In the genomic region with DNA sequence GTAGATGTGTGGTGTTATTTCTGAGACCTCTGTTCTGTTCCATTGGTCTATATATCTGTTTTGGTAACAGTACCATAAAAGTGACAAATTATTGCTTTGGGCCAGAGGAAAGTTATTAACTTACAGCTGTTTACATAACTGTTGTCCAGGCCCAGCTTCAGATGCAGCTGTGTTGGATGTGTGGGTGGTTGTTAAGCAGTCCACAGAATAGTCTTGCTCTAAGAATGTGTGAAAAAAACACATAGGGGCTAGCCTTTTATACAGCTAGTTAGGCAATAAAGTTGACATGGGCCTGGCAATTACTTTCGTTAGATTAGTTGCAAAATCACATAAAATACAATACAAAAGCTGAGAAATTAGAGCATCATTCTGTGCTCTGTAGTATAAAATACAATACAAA, we compare ENCODE assay signal across 26 cellular contexts. TPM values are rescaled to one million over a fixed set of nuclear protein-coding genes. Genes with fewer than 3 reads are reported as not detected.
DNase-seq lines count a peak whose midpoint lies in the region; ATAC-seq and TF ChIP-seq lines count a peak whose summit lies in the region.
"Had no signal": no experiment of that assay in that cellular context is flagged by ENCODE, and none has a peak within 500 bp of the region (broad histone marks: within the 10 kb centered on the region; RNA-seq: fewer than 3 reads in every experiment).

No MANE protein-coding gene starts in this region.

- no peak overlapping the region for H2BK5ac ChIP-seq in trophoblast cell (ENCODE audit: low read depth, low read length, poor library complexity)

- CTCF ChIA-PET in PC-3 (lab: Charles Lee), result no interaction called here

- intact Hi-C loops in left ventricle myocardium superior (cut with micrococcal nuclease), result no loop called here
- intact Hi-C loops in cardiac septum (cut with DNase I), result no loop called here
- intact Hi-C loops in PC-3 (cut with micrococcal nuclease), result no loop called here
- intact Hi-C loops in thyroid gland (cut with DNase I), result no loop called here

- H3K4ac ChIP-seq in trophoblast cell (ENCODE audit: low read depth, low read length), result no peak overlapping the region

- H2AFZ ChIP-seq in trophoblast cell (ENCODE audit: insufficient read depth, low read length, poor library complexity) (no peak overlapping the region), PC-3 (ENCODE audit: low read length) (no peak overlapping the region)
- H2AFZ ChIP-seq: neural progenitor cell had no signal

- no peaks in the 10 kb centered on the region for H3F3A ChIP-seq in PC-3 (ENCODE audit: low read length, unreplicated experiment)

- no peaks in the 10 kb centered on the region for H4K20me1 ChIP-seq in PC-3 (ENCODE audit: low read length)

- H3K27me3 ChIP-seq in trophoblast cell (ENCODE audit: insufficient read depth, low read length), result no peaks in the 10 kb centered on the region
- no peaks in the 10 kb centered on the region for H3K27me3 ChIP-seq in PC-3 (ENCODE audit: low read length)
- H3K27me3 ChIP-seq in thyroid gland, result no peaks in the 10 kb centered on the region
- H3K27me3 ChIP-seq: esophagus squamous epithelium, neural progenitor cell, SJCRH30 had no signal

- DNase-seq in left ventricle myocardium superior (no peak), cardiac septum (ENCODE audit: low spot score) (no peak), fibroblast of gingiva (ENCODE audit: low read depth) (peak; percentile 46), trophoblast cell (peak; percentile 19 to 50), PC-3 (no peak), thyroid gland (no peak), hypothalamus (lab: John Stamatoyannopoulos, UW) (no peak)
- DNase-seq: activated CD4-positive, alpha-beta T cell treated with anti-CD3 and anti-CD28 coated beads for 48 hours; activated CD8-positive, alpha-beta memory T cell treated with anti-CD3 and anti-CD28 coated beads for 24 hours; activated effector memory CD4-positive, alpha-beta T cell treated with anti-CD3 and anti-CD28 coated beads, Interleukin-2, amount 50 U/mL, for 16 hours; activated naive CD8-positive, alpha-beta T cell treated with anti-CD3 and anti-CD28 coated beads, Interleukin-2, amount 10 ng/mL, durations not matched to agents 7 days and 5 days; CD4-positive, alpha-beta T cell; esophagus squamous epithelium; hippocampal formation; left cardiac atrium; NCI-H1417; NCI-H2029; NCI-H510A treated with DMSO at 0.1 percent for 48 hours; posterior cingulate gyrus; SJCRH30; stimulated activated CD4-positive, alpha-beta T cell treated with anti-CD3 and anti-CD28 coated beads, Interleukin-15, amount 100 ng/mL, for 24 hours had no signal

- H3K4me1 ChIP-seq in trophoblast cell (ENCODE audit: control insufficient read depth in 1 of 2, insufficient read depth in 2 of 2, low read length in 2 of 2) (no peaks in the 10 kb centered on the region), PC-3 (ENCODE audit: insufficient read depth, low read length) (no peaks in the 10 kb centered on the region), thyroid gland (peaks cover 0 to 7% of the 10 kb centered on the region in 2 donors)
- H3K4me1 ChIP-seq: neural progenitor cell had no signal

- H2BK12ac ChIP-seq in trophoblast cell (ENCODE audit: low read length), result no peak overlapping the region

- no peak overlapping the region for H4K8ac ChIP-seq in trophoblast cell (ENCODE audit: low read depth, low read length)

- no peak overlapping the region for H3K18ac ChIP-seq in trophoblast cell (ENCODE audit: low read length)

- H3K9ac ChIP-seq in trophoblast cell (ENCODE audit: low read length) (no peak overlapping the region), PC-3 (ENCODE audit: low read length) (no peak overlapping the region)
- H3K9ac ChIP-seq: neural progenitor cell had no signal

- TF ChIP-seq POLR2A in thyroid gland (IDR thresholded peaks at IDR 0.05), result no peak

- H3K79me2 ChIP-seq in trophoblast cell (ENCODE audit: control insufficient read depth, insufficient read depth, low read length, poor library complexity) (no peaks in the 10 kb centered on the region), PC-3 (ENCODE audit: low read length) (no peaks in the 10 kb centered on the region)

- no TSS peak for BruUV-seq in PC-3 (replicated peaks; lab: Mats Ljungman, UMichigan)

- ATAC-seq in left ventricle myocardium superior (peak; percentile 35), PC-3 (no peak), GM19455 (IDR thresholded peaks at IDR 0.05; ENCODE audit: unreplicated experiment) (no peak)
- ATAC-seq: GM12878; stimulated activated effector memory CD8-positive, alpha-beta T cell treated with anti-CD3 and anti-CD28 coated beads, Interleukin-12 subunit alpha, Interleukin-12 subunit beta, amount 100 ng/mL, for 72 hours had no signal

- peaks cover 13 to 28% of the 10 kb centered on the region in 2 experiments for H3K36me3 ChIP-seq in trophoblast cell (ENCODE audit: control insufficient read depth in 1 of 2, insufficient read depth in 2 of 2, low read length in 2 of 2)
- peaks cover 64% of the 10 kb centered on the region for H3K36me3 ChIP-seq in PC-3 (ENCODE audit: low read depth, low read length)
- peaks cover 22 to 53% of the 10 kb centered on the region in 2 donors for H3K36me3 ChIP-seq in thyroid gland

- H3K79me1 ChIP-seq in trophoblast cell (ENCODE audit: low read length), result no peaks in the 10 kb centered on the region

- no peaks in the 10 kb centered on the region for H3K9me2 ChIP-seq in PC-3 (replicated peaks; ENCODE audit: low read length)

- no peak overlapping the region for H3K14ac ChIP-seq in trophoblast cell (ENCODE audit: low read length)

- no CpG with 5 or more reads among the region's 1 CpG for WGBS in trophoblast cell (ENCODE audit: extremely low coverage, insufficient coverage, insufficient read length)
- 92 to 98% methylated on average over 1 of the region's 1 CpG for WGBS in thyroid gland, 2 donors

- H2AK5ac ChIP-seq in trophoblast cell (ENCODE audit: low read length), result no peak overlapping the region

- POLR2A ChIA-PET in PC-3 (lab: Charles Lee; ENCODE audit: unreplicated experiment), result no interaction called here

- no peak overlapping the region for H3K4me3 ChIP-seq in trophoblast cell (ENCODE audit: low read depth, low read length)
- no peak overlapping the region for H3K4me3 ChIP-seq in PC-3 (ENCODE audit: low read length)
- no peak overlapping the region for H3K4me3 ChIP-seq in thyroid gland (replicated peaks in 1 of 3)
- H3K4me3 ChIP-seq: esophagus squamous epithelium, GM12878, HAP-1, neural progenitor cell, SJCRH30 had no signal

- H3K4me2 ChIP-seq in trophoblast cell (ENCODE audit: low read length) (no peak overlapping the region), PC-3 (ENCODE audit: low read length) (no peak overlapping the region)
- H3K4me2 ChIP-seq: neural progenitor cell had no signal

- no peak overlapping the region for H4K12ac ChIP-seq in trophoblast cell (ENCODE audit: low read depth, low read length)

- TF ChIP-seq CTCF in PC-3 (conservative IDR thresholded peaks at IDR 0.05; ENCODE audit: low read depth, low read length) (no peak), thyroid gland (IDR thresholded peaks at IDR 0.05) (no peak)

- H2BK120ac ChIP-seq in trophoblast cell (ENCODE audit: insufficient read depth, low read length, poor library complexity), result no peak overlapping the region

- no peak overlapping the region for H3K23ac ChIP-seq in trophoblast cell (ENCODE audit: low read length)

- no peak overlapping the region for H4K91ac ChIP-seq in trophoblast cell (ENCODE audit: low read depth, low read length)

- H3K9me3 ChIP-seq in trophoblast cell (ENCODE audit: insufficient read depth, low read depth, low read length) (no peaks in the 10 kb centered on the region), PC-3 (ENCODE audit: low read length) (no peaks in the 10 kb centered on the region), thyroid gland (no peaks in the 10 kb centered on the region)
- H3K9me3 ChIP-seq: esophagus squamous epithelium, HAP-1, SJCRH30 had no signal

- H3K27ac ChIP-seq in trophoblast cell (ENCODE audit: low read depth, low read length), result no peak overlapping the region
- H3K27ac ChIP-seq in PC-3 (ENCODE audit: low read length), result no peak overlapping the region
- peak overlapping the region in 1 of 3 donors; percentile 32 for H3K27ac ChIP-seq in thyroid gland
- H3K27ac ChIP-seq: neural progenitor cell, SJCRH30 had no signal

RNA-seq across cellular contexts. Expression of a gene that starts 31.9 kb away (rescaled TPM):
- total RNA-seq in left ventricle myocardium superior (314 TPM), cardiac septum (299 TPM), PC-3 (2014; rRNA removed) (53.6 and 64.0 TPM in 2 replicates), thyroid gland (100 to 1,000 TPM; 108 to 343 (median 213) TPM)
- polyA plus RNA-seq in trophoblast cell (2013), result 93.2 and 100 TPM in 2 replicates

Comparison
In these comparisons a context has a peak if more than half of its experiments do, and no peak if none do; other contexts are left out.
1. DNase-seq: peak in fibroblast of gingiva (single experiment) and trophoblast cell (2 of 2); none in left ventricle myocardium superior (single experiment), cardiac septum (single experiment), PC-3 (single experiment), thyroid gland (0 of 2) and hypothalamus (0 of 51).